In genomic region chr7:8129323-8129659, GRCh38 we compare ENCODE assay signal across 21 cellular contexts.
DNase-seq lines count a peak whose midpoint lies in the region; ATAC-seq lines count a peak whose summit lies in the region.
"Had no signal": no experiment of that assay in that cellular context is flagged by ENCODE, and none has a peak within 500 bp of the region (broad histone marks: within the 10 kb centered on the region; RNA-seq: fewer than 3 reads in every experiment).

No MANE protein-coding gene starts in this region.

- H3K4me1 Mint-ChIP-seq in activated CD8-positive, alpha-beta memory T cell treated with anti-CD3 and anti-CD28 coated beads, Interleukin-2, amount 10 ng/mL, durations not matched to agents 7 days and 5 days: peaks cover 96% of the 10 kb centered on the region
- peaks cover 50 to 72% (median 57%) of the 10 kb centered on the region in 3 donors for H3K4me1 Mint-ChIP-seq in IgD-negative memory B cell
- peaks cover 95% of the 10 kb centered on the region for H3K4me1 Mint-ChIP-seq in activated T-helper 1 cell treated with anti-CD3 and anti-CD28 coated beads, Interleukin-12 subunit alpha, Interleukin-12 subunit beta, Interleukin-2, Interleukin-4 antibody, amounts not matched to agents 30 ng/mL and 10 ng/mL and 1 ng/mL, durations not matched to agents 14 hours and 24 hours and 36 hours (ENCODE audit: low read depth)
- peaks cover 81 to 84% of the 10 kb centered on the region in 2 donors for H3K4me1 Mint-ChIP-seq in natural killer cell treated with Interleukin-12 subunit alpha and Interleukin-12 subunit beta and Interleukin-15 and Interleukin-18, amount 100 ng/mL, for 72 hours (ENCODE audit: low read depth in 2 of 2)

- H3K9me3 Mint-ChIP-seq in activated CD8-positive, alpha-beta memory T cell treated with anti-CD3 and anti-CD28 coated beads, Interleukin-2, amount 10 ng/mL, durations not matched to agents 7 days and 5 days (ENCODE audit: low read depth): no peaks in the 10 kb centered on the region
- peaks cover 0 to 2% (median 0%) of the 10 kb centered on the region in 3 donors for H3K9me3 Mint-ChIP-seq in IgD-negative memory B cell
- no peaks in the 10 kb centered on the region for H3K9me3 Mint-ChIP-seq in activated T-helper 1 cell treated with anti-CD3 and anti-CD28 coated beads, Interleukin-12 subunit alpha, Interleukin-12 subunit beta, Interleukin-2, Interleukin-4 antibody, amounts not matched to agents 30 ng/mL and 10 ng/mL and 1 ng/mL, durations not matched to agents 14 hours and 24 hours and 36 hours
- no peaks in the 10 kb centered on the region for H3K9me3 Mint-ChIP-seq in natural killer cell treated with Interleukin-12 subunit alpha and Interleukin-12 subunit beta and Interleukin-15 and Interleukin-18, amount 100 ng/mL, for 72 hours
- H3K9me3 Mint-ChIP-seq: brain, H9, memory B cell had no signal

- peaks cover 12% of the 10 kb centered on the region for H3K36me3 Mint-ChIP-seq in activated CD8-positive, alpha-beta memory T cell treated with anti-CD3 and anti-CD28 coated beads, Interleukin-2, amount 10 ng/mL, durations not matched to agents 7 days and 5 days
- H3K36me3 Mint-ChIP-seq in IgD-negative memory B cell: no peaks in the 10 kb centered on the region
- H3K36me3 Mint-ChIP-seq in activated T-helper 1 cell treated with anti-CD3 and anti-CD28 coated beads, Interleukin-12 subunit alpha, Interleukin-12 subunit beta, Interleukin-2, Interleukin-4 antibody, amounts not matched to agents 30 ng/mL and 10 ng/mL and 1 ng/mL, durations not matched to agents 14 hours and 24 hours and 36 hours (ENCODE audit: low read depth): peaks cover 9% of the 10 kb centered on the region
- peaks cover 4% of the 10 kb centered on the region for H3K36me3 Mint-ChIP-seq in natural killer cell treated with Interleukin-12 subunit alpha and Interleukin-12 subunit beta and Interleukin-15 and Interleukin-18, amount 100 ng/mL, for 72 hours
- H3K36me3 Mint-ChIP-seq: brain had no signal

- ATAC-seq in activated CD8-positive, alpha-beta memory T cell treated with anti-CD3 and anti-CD28 coated beads, Interleukin-2, amount 10 ng/mL, durations not matched to agents 7 days and 5 days: no peak
- no peak for ATAC-seq in natural killer cell treated with Interleukin-12 subunit alpha and Interleukin-12 subunit beta and Interleukin-15 and Interleukin-18, amount 100 ng/mL, for 72 hours
- ATAC-seq: psoas muscle, Right ventricle myocardium inferior had no signal

- CTCF ChIA-PET in activated CD8-positive, alpha-beta memory T cell treated with anti-CD3 and anti-CD28 coated beads, Interleukin-2, amount 10 ng/mL, durations not matched to agents 7 days and 5 days (lab: Charles Lee): no interaction called here

- peak overlapping the region; percentile 82 for H3K27ac Mint-ChIP-seq in activated CD8-positive, alpha-beta memory T cell treated with anti-CD3 and anti-CD28 coated beads, Interleukin-2, amount 10 ng/mL, durations not matched to agents 7 days and 5 days
- H3K27ac Mint-ChIP-seq in IgD-negative memory B cell: peak overlapping the region; percentile 5 to 71 (median 47)
- H3K27ac Mint-ChIP-seq in activated T-helper 1 cell treated with anti-CD3 and anti-CD28 coated beads, Interleukin-12 subunit alpha, Interleukin-12 subunit beta, Interleukin-2, Interleukin-4 antibody, amounts not matched to agents 30 ng/mL and 10 ng/mL and 1 ng/mL, durations not matched to agents 14 hours and 24 hours and 36 hours: peak overlapping the region; percentile 77
- peak overlapping the region; percentile 49 to 74 for H3K27ac Mint-ChIP-seq in natural killer cell treated with Interleukin-12 subunit alpha and Interleukin-12 subunit beta and Interleukin-15 and Interleukin-18, amount 100 ng/mL, for 72 hours
- H3K27ac Mint-ChIP-seq: brain, H9 had no signal

- H3K27me3 ChIP-seq in HAP-1 (ENCODE audit: low read depth): no peaks in the 10 kb centered on the region
- H3K27me3 ChIP-seq: transverse colon had no signal

- H3K4me3 ChIP-seq in HAP-1: no peak overlapping the region
- H3K4me3 ChIP-seq: psoas muscle, transverse colon had no signal

- peaks cover 3% of the 10 kb centered on the region for H3K27me3 Mint-ChIP-seq in activated CD8-positive, alpha-beta memory T cell treated with anti-CD3 and anti-CD28 coated beads, Interleukin-2, amount 10 ng/mL, durations not matched to agents 7 days and 5 days
- no peaks in the 10 kb centered on the region for H3K27me3 Mint-ChIP-seq in IgD-negative memory B cell
- H3K27me3 Mint-ChIP-seq in activated T-helper 1 cell treated with anti-CD3 and anti-CD28 coated beads, Interleukin-12 subunit alpha, Interleukin-12 subunit beta, Interleukin-2, Interleukin-4 antibody, amounts not matched to agents 30 ng/mL and 10 ng/mL and 1 ng/mL, durations not matched to agents 14 hours and 24 hours and 36 hours (ENCODE audit: insufficient read depth): no peaks in the 10 kb centered on the region
- H3K27me3 Mint-ChIP-seq in natural killer cell treated with Interleukin-12 subunit alpha and Interleukin-12 subunit beta and Interleukin-15 and Interleukin-18, amount 100 ng/mL, for 72 hours: no peaks in the 10 kb centered on the region
- H3K27me3 Mint-ChIP-seq: memory B cell had no signal

- intact Hi-C loops in activated T-helper 1 cell treated with anti-CD3 and anti-CD28 coated beads, Interleukin-12 subunit alpha, Interleukin-12 subunit beta, Interleukin-2, Interleukin-4 antibody, amounts not matched to agents 30 ng/mL and 10 ng/mL and 1 ng/mL, durations not matched to agents 14 hours and 24 hours and 36 hours (cut with micrococcal nuclease): loop anchor here (5.0 kb wide), 1 partner anchor 947 kb away; the partner anchor contains the start of gene C1GALT1

- no peaks in the 10 kb centered on the region for H3K4me1 ChIP-seq in HAP-1
- H3K4me1 ChIP-seq: Caco-2, psoas muscle, transverse colon had no signal

- no peak for DNase-seq in activated CD8-positive, alpha-beta memory T cell treated with anti-CD3 and anti-CD28 coated beads, Interleukin-2, amount 10 ng/mL, durations not matched to agents 7 days and 5 days
- no peak for DNase-seq in activated CD8-positive, alpha-beta memory T cell treated with anti-CD3 and anti-CD28 coated beads, Interleukin-2, amount 50 U/mL, for 48 hours
- DNase-seq in activated T-helper 1 cell treated with anti-CD3 and anti-CD28 coated beads, Interleukin-12 subunit alpha, Interleukin-12 subunit beta, Interleukin-2, Interleukin-4 antibody, amounts not matched to agents 30 ng/mL and 10 ng/mL and 1 ng/mL, durations not matched to agents 14 hours and 24 hours and 36 hours (ENCODE audit: low spot score): no peak
- no peak for DNase-seq in natural killer cell treated with Interleukin-12 subunit alpha and Interleukin-12 subunit beta and Interleukin-15 and Interleukin-18, amount 100 ng/mL, for 72 hours (ENCODE audit: low spot score)
- DNase-seq in NCI-H1105 (lab: John Stamatoyannopoulos, UW) (no peak), HAP-1 (ENCODE audit: low spot score in 2 of 2) (no peak), NCI-H510A treated with DMSO at 0.1 percent for 48 hours (lab: John Stamatoyannopoulos, UW) (no peak)
- DNase-seq: activated CD4-positive, CD25-positive, alpha-beta regulatory T cell treated with anti-CD3 and anti-CD28 coated beads, Interleukin-2, amount 50 U/mL, for 72 hours; activated effector memory CD4-positive, alpha-beta T cell treated with Interleukin-2 at 50 U/mL for 16 hours; AML-193; Caco-2; DMS79; H9; NCI-H2081 treated with DMSO at 0.1 percent for 48 hours; NCI-H82; psoas muscle; transverse colon had no signal

- H3K4me3 Mint-ChIP-seq in activated CD8-positive, alpha-beta memory T cell treated with anti-CD3 and anti-CD28 coated beads, Interleukin-2, amount 10 ng/mL, durations not matched to agents 7 days and 5 days: no peak overlapping the region
- H3K4me3 Mint-ChIP-seq in IgD-negative memory B cell: peak overlapping the region in 1 of 4 donors; percentile 55
- peak overlapping the region; percentile 13 for H3K4me3 Mint-ChIP-seq in activated T-helper 1 cell treated with anti-CD3 and anti-CD28 coated beads, Interleukin-12 subunit alpha, Interleukin-12 subunit beta, Interleukin-2, Interleukin-4 antibody, amounts not matched to agents 30 ng/mL and 10 ng/mL and 1 ng/mL, durations not matched to agents 14 hours and 24 hours and 36 hours
- H3K4me3 Mint-ChIP-seq in natural killer cell treated with Interleukin-12 subunit alpha and Interleukin-12 subunit beta and Interleukin-15 and Interleukin-18, amount 100 ng/mL, for 72 hours: peak overlapping the region; percentile 76
- H3K4me3 Mint-ChIP-seq: brain, H9 had no signal

- in situ Hi-C loops in HAP-1 (cut with MboI; ENCODE audit: low sequenced_read_pairs): no loop called here

- no peaks in the 10 kb centered on the region for H3K9me3 ChIP-seq in HAP-1
- H3K9me3 ChIP-seq: Caco-2, psoas muscle, transverse colon had no signal

- H3K36me3 ChIP-seq in HAP-1 (replicated peaks): no peaks in the 10 kb centered on the region
- H3K36me3 ChIP-seq: transverse colon had no signal
